Comparison of ENCODE assay signal across 1 cellular context in genomic region chr22:45263790-45264269, GRCh38.
TF ChIP-seq lines count a peak whose summit lies in the region.

No MANE protein-coding gene starts in this region.

TF ChIP-seq in HepG2, 621 proteins besides CTCF, POLR2A, EP300 and RAD21 (continued from another document):
- TF ChIP-seq MEIS1 (CRISPR knock-in tag; IDR thresholded peaks at IDR 0.05; ENCODE audit: borderline replicate concordance), result no peak; the same call in 1 of the 2 replicates
- peak; percentile 68; the same call in 1 of the 2 replicates for TF ChIP-seq ZBTB38 (CRISPR knock-in tag; IDR thresholded peaks at IDR 0.05)
